ENCODE assay signal across 2 cellular contexts in genomic region chr1:27876341-27877114, GRCh38.
TF ChIP-seq lines count a peak whose summit lies in the region.

No MANE protein-coding gene starts in this region.

TF ChIP-seq in GM12878, 131 proteins besides CTCF, POLR2A, EP300 and RAD21:
- TF ChIP-seq CEBPB (IDR thresholded peaks at IDR 0.05; ENCODE audit: borderline replicate concordance in 1 of 2, low read depth in 2 of 2, low read length in 2 of 2) (no peak), BACH1 (IDR thresholded peaks at IDR 0.05; ENCODE audit: borderline replicate concordance) (peak; percentile 31; the same call in 1 of the 2 replicates), POU2F2 (IDR thresholded peaks at IDR 0.05; ENCODE audit: borderline replicate concordance, low read depth, low read length) (0 out of 3 replicates have a peak, but pooled peaks have one; percentile 3), HDGF (IDR thresholded peaks at IDR 0.05) (peak; percentile 40; the same call in 1 of the 2 replicates), ZNF687 (IDR thresholded peaks at IDR 0.05) (peak; percentile 27; the same call in 1 of the 2 replicates), POLR2AphosphoS5 (IDR thresholded peaks at IDR 0.05; ENCODE audit: low read length) (peak; percentile 80; the same call in 1 of the 2 replicates)
TF ChIP-seq in GM12878: peak in this region for 5.

TF ChIP-seq in HEK293T, 16 proteins besides CTCF, POLR2A, EP300 and RAD21:
- no peak for TF ChIP-seq PKNOX1 (IDR thresholded peaks at IDR 0.05)
- TF ChIP-seq L3MBTL2 (conservative IDR thresholded peaks at IDR 0.05), result no peak
- no peak for TF ChIP-seq ARNT (IDR thresholded peaks at IDR 0.05)
- no peak for TF ChIP-seq BHLHE40 (IDR thresholded peaks at IDR 0.05; ENCODE audit: borderline replicate concordance)
- TF ChIP-seq ELF4 (IDR thresholded peaks at IDR 0.05), result no peak
- TF ChIP-seq SP1 (IDR thresholded peaks at IDR 0.05), result no peak
- no peak for TF ChIP-seq HDGF (IDR thresholded peaks at IDR 0.05; ENCODE audit: borderline replicate concordance)
- no peak for TF ChIP-seq NFRKB (IDR thresholded peaks at IDR 0.05)
- no peak for TF ChIP-seq FOXM1 (IDR thresholded peaks at IDR 0.05; ENCODE audit: borderline replicate concordance)
- no peak for TF ChIP-seq CTBP1 (IDR thresholded peaks at IDR 0.05; ENCODE audit: borderline replicate concordance)
TF ChIP-seq in HEK293T: peak in this region for 0.
